9 cellular contexts compared by ENCODE assay signal in the genomic region with DNA sequence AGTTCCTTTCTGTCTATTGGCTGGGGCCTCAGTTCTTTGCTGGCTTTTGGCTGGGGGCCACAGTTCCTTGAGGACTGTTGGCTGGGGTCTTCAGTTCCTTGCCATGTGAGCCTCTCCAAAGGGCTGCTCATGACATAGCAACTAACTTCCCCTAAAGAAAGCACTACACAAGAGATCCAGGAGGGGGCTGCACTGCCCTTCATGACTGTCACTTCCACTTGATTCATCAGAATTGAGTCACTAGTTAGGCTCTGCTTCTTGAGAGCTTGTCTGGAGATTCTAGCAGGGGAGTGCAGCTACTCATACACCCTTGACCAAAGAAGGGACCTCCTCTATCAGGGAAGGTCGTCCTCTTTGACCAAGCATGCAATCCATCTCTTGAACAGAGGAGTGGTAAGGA. TPM values are rescaled to one million over a fixed set of nuclear protein-coding genes. Genes with fewer than 3 reads are reported as not detected.
DNase-seq lines count a peak whose midpoint lies in the region; ATAC-seq lines count a peak whose summit lies in the region.
"Had no signal": no experiment of that assay in that cellular context is flagged by ENCODE, and none has a peak within 500 bp of the region (broad histone marks: within the 10 kb centered on the region; RNA-seq: fewer than 3 reads in every experiment).

No MANE protein-coding gene starts in this region.

- ATAC-seq in CD4-positive, CD25-positive, alpha-beta regulatory T cell (ENCODE audit: low read depth in 2 of 2) = no peak
- no peak for ATAC-seq in GM18517 (IDR thresholded peaks at IDR 0.05; ENCODE audit: unreplicated experiment)

- H3K9me3 Mint-ChIP-seq in CD4-positive, CD25-positive, alpha-beta regulatory T cell = peaks cover 0 to 8% (median 0%) of the 10 kb centered on the region in 7 donors

- no peak overlapping the region for H3K27ac Mint-ChIP-seq in CD4-positive, CD25-positive, alpha-beta regulatory T cell

- no peaks in the 10 kb centered on the region for H3K4me1 ChIP-seq in CD4-positive, CD25-positive, alpha-beta regulatory T cell (ENCODE audit: control insufficient read depth, insufficient read depth, low read length, poor library complexity, severe bottlenecking)

- H3K4me3 ChIP-seq in CD4-positive, CD25-positive, alpha-beta regulatory T cell (ENCODE audit: low read depth, low read length) = no peak overlapping the region

- DNase-seq in CD4-positive, CD25-positive, alpha-beta regulatory T cell = peak in 2 of 3 donors; percentile 3 to 42
- DNase-seq in HCEC 1CT = peak; percentile 37
- peak; percentile 66 for DNase-seq in SW480 (ENCODE audit: low spot score)
- peak; percentile 0 for DNase-seq in epithelial cell of prostate (ENCODE audit: low read depth, low spot score)
- peak; percentile 11 for DNase-seq in stimulated activated CD4-positive, alpha-beta T cell treated with anti-CD3 and anti-CD28 coated beads, Interleukin-15, amount 100 ng/mL, for 48 hours (ENCODE audit: low read depth in 2 of 2)
- no peak for DNase-seq in NCI-H774 (lab: John Stamatoyannopoulos, UW)
- DNase-seq in NCI-H510A treated with DMSO at 0.1 percent for 48 hours (lab: John Stamatoyannopoulos, UW) = no peak
- DNase-seq: naive B cell had no signal

- H3K27ac ChIP-seq in CD4-positive, CD25-positive, alpha-beta regulatory T cell (ENCODE audit: insufficient read depth, low read length, poor library complexity, severe bottlenecking) = no peak overlapping the region
- H3K27ac ChIP-seq in epithelial cell of prostate = no peak overlapping the region

- peaks cover 0 to 3% of the 10 kb centered on the region in 2 experiments for H3K9me3 ChIP-seq in CD4-positive, CD25-positive, alpha-beta regulatory T cell (ENCODE audit: control insufficient read depth in 2 of 2, low read length in 2 of 2)

- H3K4me3 Mint-ChIP-seq in CD4-positive, CD25-positive, alpha-beta regulatory T cell = no peak overlapping the region
- H3K4me3 Mint-ChIP-seq: naive B cell had no signal

- H3K36me3 ChIP-seq in CD4-positive, CD25-positive, alpha-beta regulatory T cell (ENCODE audit: control insufficient read depth, insufficient read depth, low read length) = no peaks in the 10 kb centered on the region

- H3K27me3 Mint-ChIP-seq in CD4-positive, CD25-positive, alpha-beta regulatory T cell = peaks cover 5% of the 10 kb centered on the region

- H3K4me1 Mint-ChIP-seq in CD4-positive, CD25-positive, alpha-beta regulatory T cell = no peaks in the 10 kb centered on the region
- H3K4me1 Mint-ChIP-seq: naive B cell had no signal

- H3K36me3 Mint-ChIP-seq in CD4-positive, CD25-positive, alpha-beta regulatory T cell = no peaks in the 10 kb centered on the region

- no peaks in the 10 kb centered on the region for H3K27me3 ChIP-seq in CD4-positive, CD25-positive, alpha-beta regulatory T cell (ENCODE audit: control insufficient read depth, insufficient read depth, low read length)

RNA-seq across cellular contexts. Expression of a gene that starts 38.0 kb away (rescaled TPM):
- not detected for total RNA-seq in CD4-positive, CD25-positive, alpha-beta regulatory T cell
- not detected for polyA plus RNA-seq in CD4-positive, CD25-positive, alpha-beta regulatory T cell

Comparison
In these comparisons a context has a peak if more than half of its experiments do, and no peak if none do; other contexts are left out.
1. DNase-seq: peak in CD4-positive, CD25-positive, alpha-beta regulatory T cell (2 of 3), HCEC 1CT (single experiment), SW480 (single experiment), epithelial cell of prostate (single experiment) and stimulated activated CD4-positive, alpha-beta T cell treated with anti-CD3 and anti-CD28 coated beads, Interleukin-15, amount 100 ng/mL, for 48 hours (2 of 2); none in NCI-H774 (single experiment) and NCI-H510A treated with DMSO at 0.1 percent for 48 hours (single experiment).